Comparison of ENCODE assay signal across 8 cellular contexts in the genomic region with DNA sequence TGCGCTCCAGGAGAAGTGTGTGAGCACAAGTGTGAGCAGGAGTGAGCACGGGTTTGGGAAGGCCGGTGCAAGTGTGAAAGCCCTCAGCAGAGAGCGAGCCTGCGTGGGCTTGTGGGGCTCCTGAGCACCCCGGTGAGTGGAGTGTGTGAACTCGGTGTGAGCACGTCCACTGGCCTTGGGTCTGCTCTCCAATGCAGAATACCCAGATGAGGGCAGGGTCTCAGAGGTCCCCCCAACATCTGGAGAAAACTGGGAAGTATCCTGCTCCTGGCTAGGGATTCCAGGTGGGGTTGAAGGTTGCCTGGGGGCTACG. TPM values are rescaled to one million over a fixed set of nuclear protein-coding genes. Genes with fewer than 3 reads are reported as not detected.
DNase-seq lines count a peak whose midpoint lies in the region; ATAC-seq and TF ChIP-seq lines count a peak whose summit lies in the region.

No MANE protein-coding gene starts in this region.

- peaks cover 6% of the 10 kb centered on the region for H3K4me1 ChIP-seq in rectal smooth muscle tissue (ENCODE audit: control insufficient read depth, insufficient read depth, low read length)

- H3K9ac ChIP-seq in rectal smooth muscle tissue (ENCODE audit: low read length) = peak overlapping the region; percentile 19

- no peak for ATAC-seq in HG03039 (IDR thresholded peaks at IDR 0.05; ENCODE audit: unreplicated experiment)

- H3K36me3 ChIP-seq in rectal smooth muscle tissue (ENCODE audit: control insufficient read depth, insufficient read depth, low read length) = no peaks in the 10 kb centered on the region

- peak overlapping the region; percentile 95 for H3K27ac ChIP-seq in VCaP
- peak overlapping the region; percentile 79 for H3K27ac ChIP-seq in rectal smooth muscle tissue (ENCODE audit: low read depth, low read length)

- DNase-seq in GM12864 (ENCODE audit: low read depth) (no peak), fibroblast of villous mesenchyme (ENCODE audit: low read depth) (no peak), globus pallidus (ENCODE audit: low spot score) (no peak), NCI-H2227 treated with DMSO at 0.1 percent for 48 hours (lab: John Stamatoyannopoulos, UW) (no peak), NCI-H510A treated with DMSO at 0.1 percent for 48 hours (lab: John Stamatoyannopoulos, UW) (no peak)

- TF ChIP-seq CTCF in GM12864 (IDR thresholded peaks at IDR 0.05; ENCODE audit: low read depth, low read length, missing control alignments) (no peak), VCaP (conservative IDR thresholded peaks at IDR 0.05) (no peak), fibroblast of villous mesenchyme (IDR thresholded peaks at IDR 0.05; ENCODE audit: insufficient read depth, low read depth, low read length) (no peak)

- peaks cover 2% of the 10 kb centered on the region for H3K27me3 ChIP-seq in rectal smooth muscle tissue (ENCODE audit: control insufficient read depth, insufficient read depth, low read length)

- H3K4me3 ChIP-seq in GM12864 (ENCODE audit: low read depth, low read length) (peak overlapping the region; percentile 78), fibroblast of villous mesenchyme (ENCODE audit: low read depth, low read length) (peak overlapping the region; percentile 77), rectal smooth muscle tissue (ENCODE audit: low read length) (peak overlapping the region; percentile 86)

RNA-seq across cellular contexts. Expression of a gene that starts 1.2 kb away (rescaled TPM):
- 19.3 and 23.3 TPM in 2 replicates for total RNA-seq in fibroblast of villous mesenchyme

RNA-seq across cellular contexts. Expression of a gene that starts 6.4 kb away (rescaled TPM):
- total RNA-seq in fibroblast of villous mesenchyme = 0.32 TPM in 1 of 2 replicates, not detected in the other

RNA-seq across cellular contexts. Expression of a gene that starts 10.8 kb away (rescaled TPM):
- 144 and 155 TPM in 2 replicates for total RNA-seq in fibroblast of villous mesenchyme

RNA-seq across cellular contexts. Expression of a gene that starts 11.4 kb away (rescaled TPM):
- 211 and 230 TPM in 2 replicates for total RNA-seq in fibroblast of villous mesenchyme

RNA-seq across cellular contexts. Expression of a gene that starts 15.4 kb away (rescaled TPM):
- under 0.01 TPM in 1 of 2 replicates, not detected in the other for total RNA-seq in fibroblast of villous mesenchyme
